8 cellular contexts compared by ENCODE assay signal in genomic region chr2:224957540-224958465, GRCh38.
A peak's percentile ranks its signal among the peaks of the same experiment; 100 is the strongest.
DNase-seq lines count a peak whose midpoint lies in the region; ATAC-seq and TF ChIP-seq lines count a peak whose summit lies in the region.

No MANE protein-coding gene starts in this region.

- no peaks in the 10 kb centered on the region for H3K36me3 ChIP-seq in left lung

- H3K4me1 Mint-ChIP-seq in T-helper 2 cell treated with Interferon-gamma antibody and Interleukin-4, amounts not matched to agents 5 μg/mL and 100 μg/mL, for 36 hours (ENCODE audit: low read depth), result peaks cover 60% of the 10 kb centered on the region
- peaks cover 61 to 98% of the 10 kb centered on the region in 2 donors for H3K4me1 Mint-ChIP-seq in stimulated activated naive B cell treated with anti-CD40 and anti-IgM and Interleukin-4, amounts not matched to agents 10 μg/mL and 1 μg/mL and 100 μg/mL, for 72 hours

- H3K4me3 ChIP-seq in left lung, result no peak overlapping the region

- no peak for DNase-seq in activated CD4-positive, CD25-positive, alpha-beta regulatory T cell (lab: John Stamatoyannopoulos, UW)
- DNase-seq in T-helper 2 cell treated with Interferon-gamma antibody and Interleukin-4, amounts not matched to agents 5 μg/mL and 100 μg/mL, for 36 hours (ENCODE audit: low spot score), result no peak
- DNase-seq in stimulated activated naive B cell treated with anti-CD40 and anti-IgM and Interleukin-4, amounts not matched to agents 10 μg/mL and 1 μg/mL and 100 μg/mL, for 72 hours, result no peak
- no peak for DNase-seq in NCI-H82 (lab: John Stamatoyannopoulos, UW)
- no peak for DNase-seq in DMS79 (lab: John Stamatoyannopoulos, UW)
- no peak for DNase-seq in left lung

- no peak overlapping the region for H3K27ac ChIP-seq in left lung

- H3K9me3 ChIP-seq in left lung, result no peaks in the 10 kb centered on the region

- intact Hi-C loops in left lung (cut with DNase I), result no loop called here

- ATAC-seq in activated CD4-positive, CD25-positive, alpha-beta regulatory T cell treated with anti-CD3 and anti-CD28 coated beads, Interleukin-2, amount 50 U/mL, for 24 hours, result peak; percentile 83 to 89
- ATAC-seq in HG02763 (IDR thresholded peaks at IDR 0.05; ENCODE audit: unreplicated experiment), result peak; percentile 83
- ATAC-seq in stimulated activated naive B cell treated with anti-CD40 and anti-IgM and Interleukin-4, amounts not matched to agents 10 μg/mL and 1 μg/mL and 100 μg/mL, for 72 hours (replicated peaks), result peak; percentile 82 to 86
- no peak for ATAC-seq in left lung

- H3K4me1 ChIP-seq in left lung, result peaks cover 0 to 34% of the 10 kb centered on the region in 2 donors

- H3K36me3 Mint-ChIP-seq in T-helper 2 cell treated with Interferon-gamma antibody and Interleukin-4, amounts not matched to agents 5 μg/mL and 100 μg/mL, for 36 hours (ENCODE audit: low read depth), result peaks cover 39% of the 10 kb centered on the region
- peaks cover 56 to 75% of the 10 kb centered on the region in 2 donors for H3K36me3 Mint-ChIP-seq in stimulated activated naive B cell treated with anti-CD40 and anti-IgM and Interleukin-4, amounts not matched to agents 10 μg/mL and 1 μg/mL and 100 μg/mL, for 72 hours

- H3K27me3 Mint-ChIP-seq in T-helper 2 cell treated with Interferon-gamma antibody and Interleukin-4, amounts not matched to agents 5 μg/mL and 100 μg/mL, for 36 hours (ENCODE audit: low read depth), result no peaks in the 10 kb centered on the region
- H3K27me3 Mint-ChIP-seq in stimulated activated naive B cell treated with anti-CD40 and anti-IgM and Interleukin-4, amounts not matched to agents 10 μg/mL and 1 μg/mL and 100 μg/mL, for 72 hours, result no peaks in the 10 kb centered on the region

- TF ChIP-seq CTCF in left lung (IDR thresholded peaks at IDR 0.05), result no peak

- peak overlapping the region; percentile 9 for H3K4me3 Mint-ChIP-seq in T-helper 2 cell treated with Interferon-gamma antibody and Interleukin-4, amounts not matched to agents 5 μg/mL and 100 μg/mL, for 36 hours
- peak overlapping the region; percentile 57 to 67 for H3K4me3 Mint-ChIP-seq in stimulated activated naive B cell treated with anti-CD40 and anti-IgM and Interleukin-4, amounts not matched to agents 10 μg/mL and 1 μg/mL and 100 μg/mL, for 72 hours

- no peaks in the 10 kb centered on the region for H3K27me3 ChIP-seq in left lung

- peak overlapping the region; percentile 39 for H3K27ac Mint-ChIP-seq in T-helper 2 cell treated with Interferon-gamma antibody and Interleukin-4, amounts not matched to agents 5 μg/mL and 100 μg/mL, for 36 hours
- H3K27ac Mint-ChIP-seq in stimulated activated naive B cell treated with anti-CD40 and anti-IgM and Interleukin-4, amounts not matched to agents 10 μg/mL and 1 μg/mL and 100 μg/mL, for 72 hours, result peak overlapping the region; percentile 93

- H3K9me3 Mint-ChIP-seq in T-helper 2 cell treated with Interferon-gamma antibody and Interleukin-4, amounts not matched to agents 5 μg/mL and 100 μg/mL, for 36 hours, result peaks cover 4% of the 10 kb centered on the region
- H3K9me3 Mint-ChIP-seq in stimulated activated naive B cell treated with anti-CD40 and anti-IgM and Interleukin-4, amounts not matched to agents 10 μg/mL and 1 μg/mL and 100 μg/mL, for 72 hours, result peaks cover 10 to 14% of the 10 kb centered on the region in 2 donors
